ENCODE assay signal across 16 cellular contexts in the genomic region with DNA sequence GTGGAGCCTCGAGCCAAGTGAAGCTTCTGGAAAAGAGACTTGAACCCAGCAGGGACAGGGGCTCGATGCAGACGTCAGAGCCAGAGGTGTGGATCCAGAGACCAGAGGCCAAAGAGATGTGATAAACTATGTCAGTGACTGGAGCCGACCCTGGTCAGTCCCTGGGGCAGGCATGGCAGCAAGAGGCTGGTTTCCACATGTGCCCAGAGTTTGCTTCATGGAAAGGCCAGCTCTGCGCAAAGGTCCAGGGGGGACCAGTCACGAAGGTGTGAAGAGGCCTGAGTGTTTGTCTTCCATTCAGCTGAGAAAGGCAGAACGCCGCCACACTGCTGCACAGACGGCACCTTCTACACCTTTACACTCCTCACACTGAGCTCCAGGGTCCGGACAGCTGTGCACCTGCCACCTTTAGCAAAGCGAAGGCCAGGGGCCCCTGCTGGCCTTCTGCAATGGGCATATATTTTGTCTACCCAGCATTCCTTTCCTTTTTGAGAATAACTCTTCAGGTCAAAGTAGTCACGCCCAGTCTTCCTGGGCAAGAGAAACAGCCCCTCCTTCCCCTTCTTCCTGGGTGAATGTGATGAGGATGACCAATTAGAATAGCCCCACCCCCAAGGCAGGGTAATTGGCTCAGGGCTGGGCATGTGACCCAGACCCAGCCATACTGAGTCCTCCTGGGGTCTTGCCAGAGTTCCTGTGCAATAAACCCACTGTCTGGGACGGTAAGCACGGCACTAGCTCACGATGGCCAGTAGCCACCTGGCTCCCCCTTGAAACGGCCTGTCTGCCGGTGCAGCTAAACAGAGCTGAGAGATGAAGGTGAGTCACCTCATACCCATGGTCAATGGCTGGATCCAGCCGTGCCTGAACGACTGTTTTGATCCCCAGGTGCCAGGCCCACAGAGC. TPM values are rescaled to one million over a fixed set of nuclear protein-coding genes. Genes with fewer than 3 reads are reported as not detected.
DNase-seq lines count a peak whose midpoint lies in the region; ATAC-seq and TF ChIP-seq lines count a peak whose summit lies in the region.
"Had no signal": no experiment of that assay in that cellular context is flagged by ENCODE, and none has a peak within 500 bp of the region (broad histone marks: within the 10 kb centered on the region; RNA-seq: fewer than 3 reads in every experiment).

No MANE protein-coding gene starts in this region.

- intact Hi-C loops in left lung (cut with DNase I): no loop called here
- intact Hi-C loops in aorta (cut with DNase I): no loop called here

- H3K27ac Mint-ChIP-seq in type B pancreatic cell: peak overlapping the region; percentile 65
- H3K27ac Mint-ChIP-seq: activated CD4-positive, alpha-beta T cell treated with anti-CD3 and anti-CD28 coated beads for 36 hours; activated naive CD4-positive, alpha-beta T cell treated with anti-CD3 and anti-CD28 coated beads, Interleukin-2, amount 50 U/mL, for 24 hours had no signal

- H3K4me1 ChIP-seq in left lung: peaks cover 23 to 36% of the 10 kb centered on the region in 2 donors
- H3K4me1 ChIP-seq in aorta (ENCODE audit: control insufficient read depth in 1 of 2, insufficient read depth in 2 of 2, low read length in 2 of 2): no peaks in the 10 kb centered on the region

- peaks cover 7% of the 10 kb centered on the region for H3K36me3 Mint-ChIP-seq in type B pancreatic cell
- H3K36me3 Mint-ChIP-seq: activated naive CD4-positive, alpha-beta T cell treated with anti-CD3 and anti-CD28 coated beads, Interleukin-2, amount 50 U/mL, for 24 hours; brain had no signal

- H3K9me3 ChIP-seq in left lung (no peaks in the 10 kb centered on the region), aorta (ENCODE audit: control insufficient read depth, low read length) (no peaks in the 10 kb centered on the region)
- H3K9me3 ChIP-seq: SJCRH30, testis had no signal

- no peaks in the 10 kb centered on the region for H3K36me3 ChIP-seq in left lung
- no peaks in the 10 kb centered on the region for H3K36me3 ChIP-seq in aorta (ENCODE audit: control insufficient read depth in 1 of 2, insufficient read depth in 2 of 2, low read length in 1 of 2)
- H3K36me3 ChIP-seq: SJCRH30 had no signal

- no peak for TF ChIP-seq CTCF in left lung (IDR thresholded peaks at IDR 0.05)
- TF ChIP-seq CTCF in type B pancreatic cell (conservative IDR thresholded peaks at IDR 0.05): no peak

- no peaks in the 10 kb centered on the region for H3K27me3 Mint-ChIP-seq in type B pancreatic cell
- H3K27me3 Mint-ChIP-seq: activated CD4-positive, alpha-beta T cell treated with anti-CD3 and anti-CD28 coated beads for 36 hours; activated naive CD4-positive, alpha-beta T cell treated with anti-CD3 and anti-CD28 coated beads, Interleukin-2, amount 50 U/mL, for 24 hours had no signal

- no peak for TF ChIP-seq RAD21 in Ishikawa (IDR thresholded peaks at IDR 0.05; ENCODE audit: low read depth)

- TF ChIP-seq EP300 in Ishikawa (IDR thresholded peaks at IDR 0.05; ENCODE audit: borderline replicate concordance): no peak

- H3K27ac ChIP-seq in left lung (peak overlapping the region; percentile 43 to 87), aorta (ENCODE audit: low read depth in 1 of 2, low read length in 2 of 2) (no peak overlapping the region)
- H3K27ac ChIP-seq: dorsolateral prefrontal cortex, SJCRH30, testis had no signal

- 86 to 89% methylated on average over 19 of the region's 19 CpGs for WGBS in aorta, 2 donors

- H3K4me1 Mint-ChIP-seq in type B pancreatic cell (ENCODE audit: unreplicated experiment): peaks cover 38% of the 10 kb centered on the region
- H3K4me1 Mint-ChIP-seq: activated CD4-positive, alpha-beta T cell treated with anti-CD3 and anti-CD28 coated beads for 36 hours; activated naive CD4-positive, alpha-beta T cell treated with anti-CD3 and anti-CD28 coated beads, Interleukin-2, amount 50 U/mL, for 24 hours had no signal

- H3K4me3 Mint-ChIP-seq in type B pancreatic cell: no peak overlapping the region
- H3K4me3 Mint-ChIP-seq: activated CD4-positive, alpha-beta T cell treated with anti-CD3 and anti-CD28 coated beads for 36 hours; activated naive CD4-positive, alpha-beta T cell treated with anti-CD3 and anti-CD28 coated beads, Interleukin-2, amount 50 U/mL, for 24 hours; brain had no signal

- H3K9me3 Mint-ChIP-seq in type B pancreatic cell: no peaks in the 10 kb centered on the region
- H3K9me3 Mint-ChIP-seq: activated naive CD4-positive, alpha-beta T cell treated with anti-CD3 and anti-CD28 coated beads, Interleukin-2, amount 50 U/mL, for 24 hours had no signal

- H3K27me3 ChIP-seq in left lung (no peaks in the 10 kb centered on the region), aorta (ENCODE audit: control insufficient read depth in 1 of 2, insufficient read depth in 2 of 2, low read length in 1 of 2) (no peaks in the 10 kb centered on the region)
- H3K27me3 ChIP-seq: SJCRH30, testis had no signal

- H3K4me3 ChIP-seq in left lung (no peak overlapping the region), aorta (ENCODE audit: low read length in 2 of 2) (no peak overlapping the region)
- H3K4me3 ChIP-seq: dorsolateral prefrontal cortex, SJCRH30, testis had no signal

- ATAC-seq in left lung (peak; percentile 42), aorta (ENCODE audit: low FRiP score) (no peak)
- ATAC-seq: activated CD4-positive, alpha-beta T cell treated with anti-CD3 and anti-CD28 coated beads for 36 hours; esophagus mucosa had no signal

- DNase-seq in SHP77 treated with DMSO at 0.1 percent for 48 hours (lab: John Stamatoyannopoulos, UW): peak; percentile 98
- DNase-seq in left lung: no peak
- no peak for DNase-seq in type B pancreatic cell (ENCODE audit: extremely low spot score, unreplicated experiment)
- DNase-seq in activated CD4-positive, alpha-beta T cell treated with anti-CD3 and anti-CD28 coated beads, Interleukin-2, amount 50 U/mL, for 4 hours: no peak
- no peak for DNase-seq in aorta
- DNase-seq in epidermal melanocyte (ENCODE audit: insufficient read length, low spot score): no peak
- DNase-seq: activated CD4-positive, alpha-beta T cell treated with anti-CD3 and anti-CD28 coated beads for 36 hours; DND-41; dorsolateral prefrontal cortex; NCI-H146; SJCRH30; testis had no signal

TF ChIP-seq in Ishikawa, 13 proteins besides CTCF, POLR2A, EP300 and RAD21:
- TF ChIP-seq USF1 (IDR thresholded peaks at IDR 0.05) (peak; percentile 90), MAX (IDR thresholded peaks at IDR 0.05) (no peak)

RNA-seq across cellular contexts. Expression of gene RPH3AL, which starts 2.3 kb away (rescaled TPM):
- total RNA-seq in left lung: 10 to 100 TPM; 44.7 to 57.1 TPM
- total RNA-seq in type B pancreatic cell (ENCODE audit: low replicate concordance): 13.5 and 14.9 TPM in 2 replicates
- total RNA-seq in aorta: 10 to 100 TPM; 12.5 to 18.1 TPM
- 1 to 10 TPM; 1.6 to 3.5 TPM for polyA plus RNA-seq in aorta

Comparison
In these comparisons a context has a peak if more than half of its experiments do, and no peak if none do; other contexts are left out.
1. H3K27ac ChIP-seq: peak in left lung (2 of 2); none in aorta (0 of 2).